ENCODE assay signal across 1 cellular context in genomic region chr7:135960709-135961451, GRCh38.
TF ChIP-seq lines count a peak whose summit lies in the region.

No MANE protein-coding gene starts in this region.

TF ChIP-seq in IMR-90, 13 proteins besides CTCF, POLR2A, EP300 and RAD21:
- TF ChIP-seq SMC3 (IDR thresholded peaks at IDR 0.05; ENCODE audit: low read depth, low read length): no peak
- no peak for TF ChIP-seq CEBPB (IDR thresholded peaks at IDR 0.05; ENCODE audit: low read depth, low read length)
- TF ChIP-seq MAFK (IDR thresholded peaks at IDR 0.05; ENCODE audit: low read depth, low read length): no peak
- TF ChIP-seq, protein P1, sequence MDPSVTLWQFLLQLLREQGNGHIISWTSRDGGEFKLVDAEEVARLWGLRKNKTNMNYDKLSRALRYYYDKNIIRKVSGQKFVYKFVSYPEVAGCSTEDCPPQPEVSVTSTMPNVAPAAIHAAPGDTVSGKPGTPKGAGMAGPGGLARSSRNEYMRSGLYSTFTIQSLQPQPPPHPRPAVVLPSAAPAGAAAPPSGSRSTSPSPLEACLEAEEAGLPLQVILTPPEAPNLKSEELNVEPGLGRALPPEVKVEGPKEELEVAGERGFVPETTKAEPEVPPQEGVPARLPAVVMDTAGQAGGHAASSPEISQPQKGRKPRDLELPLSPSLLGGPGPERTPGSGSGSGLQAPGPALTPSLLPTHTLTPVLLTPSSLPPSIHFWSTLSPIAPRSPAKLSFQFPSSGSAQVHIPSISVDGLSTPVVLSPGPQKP (IDR thresholded peaks at IDR 0.05; ENCODE audit: borderline replicate concordance, low read depth, low read length): no peak
- no peak for TF ChIP-seq FOS (IDR thresholded peaks at IDR 0.05; ENCODE audit: low read depth, low read length)
- TF ChIP-seq CHD1 (IDR thresholded peaks at IDR 0.05; ENCODE audit: low read depth, low read length): no peak
- TF ChIP-seq BHLHE40 (IDR thresholded peaks at IDR 0.05; ENCODE audit: low read depth, low read length): no peak
- TF ChIP-seq USF2 (IDR thresholded peaks at IDR 0.05; ENCODE audit: low read depth, low read length): no peak
- TF ChIP-seq MAZ (IDR thresholded peaks at IDR 0.05; ENCODE audit: borderline replicate concordance, low read depth, low read length): no peak
- no peak for TF ChIP-seq RFX5 (IDR thresholded peaks at IDR 0.05; ENCODE audit: low read depth, low read length)
- TF ChIP-seq MXI1 (IDR thresholded peaks at IDR 0.05; ENCODE audit: borderline replicate concordance, low read depth, low read length): no peak
- TF ChIP-seq NFE2L2 (IDR thresholded peaks at IDR 0.05; ENCODE audit: low read depth, low read length): no peak
